8 cellular contexts compared by ENCODE assay signal in genomic region chr17:44170499-44171201, GRCh38. TPM values are rescaled to one million over a fixed set of nuclear protein-coding genes. Genes with fewer than 3 reads are reported as not detected.
A peak's percentile ranks its signal among the peaks of the same experiment; 100 is the strongest.
DNase-seq lines count a peak whose midpoint lies in the region; ATAC-seq, FAIRE-seq and TF ChIP-seq lines count a peak whose summit lies in the region.

TSS of gene ASB16 (plus strand) at chr17:44170704. CDS start at chr17:44170790, 86 bp downstream.

- H3K27me3 ChIP-seq in GM23248 (replicated peaks; ENCODE audit: insufficient read depth) (no peaks in the 10 kb centered on the region), heart left ventricle (no peaks in the 10 kb centered on the region), small intestine (ENCODE audit: control insufficient read depth in 2 of 2, insufficient read depth in 2 of 2, low read length in 2 of 2) (no peaks in the 10 kb centered on the region), trophoblast cell (ENCODE audit: insufficient read depth, low read length) (no peaks in the 10 kb centered on the region)

- in situ Hi-C loops in GM23248 (cut with MboI): no loop called here

- FAIRE-seq in small intestine (lab: Jason Lieb, UNC): no peak

- no peaks in the 10 kb centered on the region for H4K20me1 ChIP-seq in GM23248 (ENCODE audit: insufficient read depth)

- H3F3A ChIP-seq in GM23248 (ENCODE audit: insufficient read depth): no peaks in the 10 kb centered on the region

- H4K91ac ChIP-seq in trophoblast cell (ENCODE audit: low read depth, low read length): no peak within 1 kb of the TSS

- H3K4me3 ChIP-seq in GM23248 (no peak within 1 kb of the TSS), heart left ventricle (peak within 1 kb of the TSS; percentile 22 to 59 (median 47)), small intestine (ENCODE audit: low read depth in 1 of 2, low read length in 2 of 2) (no peak within 1 kb of the TSS), trophoblast cell (ENCODE audit: low read depth, low read length) (no peak within 1 kb of the TSS)

- H3K14ac ChIP-seq in trophoblast cell (ENCODE audit: low read length): no peak within 1 kb of the TSS

- H3K9ac ChIP-seq in GM23248 (no peak within 1 kb of the TSS), trophoblast cell (ENCODE audit: low read length) (no peak within 1 kb of the TSS)

- H3K4ac ChIP-seq in trophoblast cell (ENCODE audit: low read depth, low read length): no peak within 1 kb of the TSS

- no peaks in the 10 kb centered on the region for H3K79me2 ChIP-seq in GM23248 (ENCODE audit: insufficient read depth)
- no peaks in the 10 kb centered on the region for H3K79me2 ChIP-seq in trophoblast cell (ENCODE audit: control insufficient read depth, insufficient read depth, low read length, poor library complexity)

- H4K12ac ChIP-seq in trophoblast cell (ENCODE audit: low read depth, low read length): no peak within 1 kb of the TSS

- no peak within 1 kb of the TSS for H2BK12ac ChIP-seq in trophoblast cell (ENCODE audit: low read length)

- H2AK5ac ChIP-seq in trophoblast cell (ENCODE audit: low read length): no peak within 1 kb of the TSS

- H3K4me2 ChIP-seq in GM23248 (ENCODE audit: unreplicated experiment) (no peak within 1 kb of the TSS), trophoblast cell (ENCODE audit: low read length) (no peak within 1 kb of the TSS)

- no peak within 1 kb of the TSS for H3K18ac ChIP-seq in trophoblast cell (ENCODE audit: low read length)

- peak; percentile 47 for DNase-seq in GM23248
- DNase-seq in SHP77 (lab: John Stamatoyannopoulos, UW): peak; percentile 75 to 83
- DNase-seq in heart left ventricle: peak in 4 of 5 donors; percentile 52 to 80 (median 72)
- peak; percentile 43 for DNase-seq in renal cortical epithelial cell (ENCODE audit: low read depth)
- no peak for DNase-seq in activated CD8-positive, alpha-beta memory T cell treated with anti-CD3 and anti-CD28 coated beads, Interleukin-2, amount 50 U/mL, for 48 hours
- DNase-seq in small intestine: no peak
- no peak for DNase-seq in trophoblast cell

- TF ChIP-seq POLR2A in heart left ventricle (IDR thresholded peaks at IDR 0.05): peak in 1 of 2 donors; percentile 52

- 31 to 35% methylated on average over 21 of the region's 21 CpGs for WGBS in GM23248 (ENCODE audit: low coverage in 1 of 2, low lambda C conversion rate in 2 of 2, missing lambda C conversion rate in 2 of 2), 2 experiments
- 19 to 25% (median 23%) methylated on average over 15 to 21 of the region's 21 CpGs for WGBS in heart left ventricle, 4 donors
- 32 to 52% (median 45%) methylated on average over 18 to 21 of the region's 21 CpGs for whole genome bisulfite sequencing in small intestine, 3 donors
- WGBS in trophoblast cell (ENCODE audit: extremely low coverage, insufficient coverage, insufficient read length): no CpG with 5 or more reads among the region's 21 CpGs

- H3K9me3 ChIP-seq in GM23248 (ENCODE audit: low read depth) (no peaks in the 10 kb centered on the region), heart left ventricle (no peaks in the 10 kb centered on the region), small intestine (ENCODE audit: control insufficient read depth, low read depth) (no peaks in the 10 kb centered on the region), trophoblast cell (ENCODE audit: insufficient read depth, low read depth, low read length) (no peaks in the 10 kb centered on the region)

- H3K36me3 ChIP-seq in GM23248 (ENCODE audit: low read depth) (0 out of 2 replicates have a peak, but pooled peaks cover 3% of the 10 kb centered on the region), heart left ventricle (peaks cover 0 to 20% (median 7%) of the 10 kb centered on the region in 9 donors), small intestine (ENCODE audit: control insufficient read depth in 2 of 2, insufficient read depth in 2 of 2, low read length in 2 of 2) (peaks cover 0 to 2% of the 10 kb centered on the region in 2 donors), trophoblast cell (ENCODE audit: control insufficient read depth in 1 of 2, insufficient read depth in 2 of 2, low read length in 2 of 2) (no peaks in the 10 kb centered on the region)

- no peak within 1 kb of the TSS for H2AFZ ChIP-seq in GM23248
- no peak within 1 kb of the TSS for H2AFZ ChIP-seq in trophoblast cell (ENCODE audit: insufficient read depth, low read length, poor library complexity)

- peak in 3 of 12 donors; percentile 7 to 19 (median 17) for TF ChIP-seq CTCF in heart left ventricle (IDR thresholded peaks at IDR 0.05)

- H3K9me2 ChIP-seq in GM23248 (ENCODE audit: insufficient read depth): no peaks in the 10 kb centered on the region

- H2BK120ac ChIP-seq in trophoblast cell (ENCODE audit: insufficient read depth, low read length, poor library complexity): no peak within 1 kb of the TSS

- no peak within 1 kb of the TSS for H4K8ac ChIP-seq in trophoblast cell (ENCODE audit: low read depth, low read length)

- intact Hi-C loops in heart left ventricle (cut with DNase I): loop anchor here in 2 of 10 donors (5.0 kb wide), 1 partner anchor 228 kb away; the partner anchor contains the start of gene PPY (in 2 of the 2)

- H2BK5ac ChIP-seq in trophoblast cell (ENCODE audit: low read depth, low read length, poor library complexity): no peak within 1 kb of the TSS

- H3K79me1 ChIP-seq in trophoblast cell (ENCODE audit: low read length): no peaks in the 10 kb centered on the region

- H3K4me1 ChIP-seq in GM23248 (ENCODE audit: insufficient read depth): no peaks in the 10 kb centered on the region
- peaks cover 0 to 32% (median 9%) of the 10 kb centered on the region in 12 donors for H3K4me1 ChIP-seq in heart left ventricle
- no peaks in the 10 kb centered on the region for H3K4me1 ChIP-seq in small intestine (ENCODE audit: control insufficient read depth in 2 of 2, insufficient read depth in 1 of 2, low read depth in 1 of 2, low read length in 1 of 2)
- peaks cover 2 to 5% of the 10 kb centered on the region in 2 experiments for H3K4me1 ChIP-seq in trophoblast cell (ENCODE audit: control insufficient read depth in 1 of 2, insufficient read depth in 2 of 2, low read length in 2 of 2)

- no peak within 1 kb of the TSS for H3K23ac ChIP-seq in trophoblast cell (ENCODE audit: low read length)

- H3K27ac ChIP-seq in GM23248 (no peak within 1 kb of the TSS), heart left ventricle (peak within 1 kb of the TSS; percentile 63 to 97 (median 90)), small intestine (ENCODE audit: low read depth in 1 of 2, low read length in 1 of 2) (no peak within 1 kb of the TSS), trophoblast cell (ENCODE audit: low read depth, low read length) (no peak within 1 kb of the TSS)

- ATAC-seq in heart left ventricle (peak; percentile 60 to 89 (median 82)), GM21528 (IDR thresholded peaks at IDR 0.05; ENCODE audit: low FRiP score, unreplicated experiment) (no peak)

RNA-seq across cellular contexts. Expression of gene ASB16, which starts in this region (rescaled TPM):
- total RNA-seq in GM23248 (2014; rRNA removed; shearing (Covaris generic)): not detected in 2 replicates
- polyA plus RNA-seq in GM23248 (2016; fragmentation: Nextera tagmentation; extraction: Ambion mirVana) (0.22 and 0.25 TPM in 2 replicates), heart left ventricle (1 to 10 TPM; 1.5 to 5.1 TPM), small intestine (under 1 TPM in 1 of 3 donors, not detected in 2; 0.15 TPM)
- total RNA-seq in heart left ventricle (10 to 100 TPM in 7 of 9 donors, 1 to 10 TPM in 2; 7.7 to 71.1 (median 13.8) TPM), renal cortical epithelial cell (not detected in 2 replicates)
- polyA plus RNA-seq in trophoblast cell (2013): 0.30 and 0.35 TPM in 2 replicates

Comparison
In these comparisons a context has a peak if more than half of its experiments do, and no peak if none do; other contexts are left out.
1. Peak in DNase-seq in GM23248; RNA of the gene not detected or under 1 TPM.
2. Peak in DNase-seq in renal cortical epithelial cell; RNA of the gene not detected or under 1 TPM.
3. DNase-seq: peak in SHP77 (2 of 2) and heart left ventricle (4 of 5); none in activated CD8-positive, alpha-beta memory T cell treated with anti-CD3 and anti-CD28 coated beads, Interleukin-2, amount 50 U/mL, for 48 hours (single experiment), small intestine (single experiment) and trophoblast cell (0 of 2).
4. H3K27ac ChIP-seq: peak in heart left ventricle (12 of 12); none in GM23248 (single experiment), small intestine (0 of 2) and trophoblast cell (single experiment).
5. H3K4me3 ChIP-seq: peak in heart left ventricle (12 of 12); none in GM23248 (single experiment), small intestine (0 of 2) and trophoblast cell (single experiment).